ENCODE assay signal across 8 cellular contexts in the genomic region with DNA sequence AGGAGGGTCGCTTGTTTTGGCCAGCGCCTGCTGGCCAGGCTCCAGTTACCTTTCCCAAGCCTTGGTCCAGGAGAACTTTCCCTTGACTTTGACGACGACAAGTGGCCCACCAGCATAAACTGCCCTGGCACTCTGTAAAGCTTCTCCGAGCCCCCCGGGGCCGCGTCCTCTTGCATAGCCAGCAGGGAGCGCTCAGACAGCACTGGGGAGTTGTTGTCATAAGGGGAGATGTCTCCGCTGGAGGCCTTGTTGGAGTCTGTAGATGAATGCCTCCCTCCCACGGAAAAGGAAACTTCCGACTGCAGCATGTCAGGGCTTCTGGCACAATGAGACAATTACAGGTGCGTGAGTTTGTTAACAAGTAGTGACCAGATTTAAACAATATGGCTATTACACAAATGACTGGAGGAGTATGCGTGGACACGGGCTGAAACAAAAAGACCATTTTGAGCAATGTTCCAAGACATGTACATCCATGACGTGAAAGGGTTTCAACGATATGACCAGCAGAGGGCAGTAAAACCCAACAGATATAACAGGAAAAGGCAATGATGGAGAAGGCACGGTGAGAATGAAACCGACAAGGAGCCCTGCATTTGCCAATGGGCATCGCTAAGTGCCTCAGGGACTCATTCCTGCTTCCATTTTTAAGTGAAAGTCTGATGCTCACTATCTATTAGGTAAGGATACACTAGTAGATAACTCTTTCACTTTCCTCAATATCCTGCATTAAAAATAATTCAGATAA. TPM values are rescaled to one million over a fixed set of nuclear protein-coding genes. Genes with fewer than 3 reads are reported as not detected.
A peak's percentile ranks its signal among the peaks of the same experiment; 100 is the strongest.
DNase-seq lines count a peak whose midpoint lies in the region; ATAC-seq and TF ChIP-seq lines count a peak whose summit lies in the region.

No MANE protein-coding gene starts in this region.

- H3K27me3 Mint-ChIP-seq in CD14-positive monocyte (ENCODE audit: low read depth in 3 of 3), result peaks cover 0 to 9% (median 2%) of the 10 kb centered on the region in 3 donors
- H3K27me3 Mint-ChIP-seq in activated CD4-positive, alpha-beta T cell treated with anti-CD3 and anti-CD28 coated beads, Interleukin-2, amount 10 ng/mL, durations not matched to agents 7 days and 5 days, result peaks cover 2% of the 10 kb centered on the region

- no peaks in the 10 kb centered on the region for H3K9me3 ChIP-seq in endocrine pancreas (ENCODE audit: control insufficient read depth, low read length)

- no peak for DNase-seq in CD14-positive monocyte (ENCODE audit: low spot score)
- peak; percentile 55 for DNase-seq in NCI-H345 treated with DMSO at 0.1 percent for 48 hours (lab: John Stamatoyannopoulos, UW; ENCODE audit: unreplicated experiment)
- peak; percentile 65 for DNase-seq in activated CD4-positive, alpha-beta T cell treated with anti-CD3 and anti-CD28 coated beads, Interleukin-2, amount 10 ng/mL, durations not matched to agents 7 days and 5 days
- DNase-seq in midbrain (lab: John Stamatoyannopoulos, UW), result peak; percentile 89
- DNase-seq in substantia nigra (lab: John Stamatoyannopoulos, UW), result peak in 36 of 49 donors; percentile 0 to 69 (median 20)

- intact Hi-C loops in CD14-positive monocyte (cut with micrococcal nuclease), result loop anchor here in 1 of 2 donors (10.0 kb wide), 1 partner anchor 391 kb away; no protein-coding TSS in a partner anchor

- peaks cover 0 to 2% (median 0%) of the 10 kb centered on the region in 7 donors for H3K9me3 Mint-ChIP-seq in CD14-positive monocyte
- H3K9me3 Mint-ChIP-seq in activated CD4-positive, alpha-beta T cell treated with anti-CD3 and anti-CD28 coated beads, Interleukin-2, amount 10 ng/mL, durations not matched to agents 7 days and 5 days, result no peaks in the 10 kb centered on the region

- H3K9ac ChIP-seq in endocrine pancreas (ENCODE audit: control insufficient read depth, insufficient read depth, low read length), result no peak overlapping the region

- peak; percentile 82 for ATAC-seq in GM18873 (IDR thresholded peaks at IDR 0.05; ENCODE audit: low FRiP score, unreplicated experiment)
- peak; percentile 77 for ATAC-seq in HG03280 (IDR thresholded peaks at IDR 0.05; ENCODE audit: unreplicated experiment)

- no peak overlapping the region for H3K4me3 Mint-ChIP-seq in CD14-positive monocyte
- H3K4me3 Mint-ChIP-seq in activated CD4-positive, alpha-beta T cell treated with anti-CD3 and anti-CD28 coated beads, Interleukin-2, amount 10 ng/mL, durations not matched to agents 7 days and 5 days, result no peak overlapping the region

- H3K36me3 Mint-ChIP-seq in CD14-positive monocyte, result no peaks in the 10 kb centered on the region
- no peaks in the 10 kb centered on the region for H3K36me3 Mint-ChIP-seq in activated CD4-positive, alpha-beta T cell treated with anti-CD3 and anti-CD28 coated beads, Interleukin-2, amount 10 ng/mL, durations not matched to agents 7 days and 5 days (ENCODE audit: low read depth)

- TF ChIP-seq CTCF in CD14-positive monocyte (IDR thresholded peaks at IDR 0.05), result peak; percentile 56

- no peak overlapping the region for H3K27ac ChIP-seq in substantia nigra (ENCODE audit: low read depth, low read length, poor library complexity, severe bottlenecking)

- peaks cover 2% of the 10 kb centered on the region for H3K4me1 Mint-ChIP-seq in CD14-positive monocyte
- peaks cover 4% of the 10 kb centered on the region for H3K4me1 Mint-ChIP-seq in activated CD4-positive, alpha-beta T cell treated with anti-CD3 and anti-CD28 coated beads, Interleukin-2, amount 10 ng/mL, durations not matched to agents 7 days and 5 days

- peak overlapping the region; percentile 29 for H3K4me3 ChIP-seq in endocrine pancreas (ENCODE audit: control insufficient read depth, insufficient read depth, low read length)

- POLR2A ChIA-PET in activated CD4-positive, alpha-beta T cell treated with anti-CD3 and anti-CD28 coated beads, Interleukin-2, amount 10 ng/mL, durations not matched to agents 7 days and 5 days (lab: Charles Lee), result no interaction called here

- CTCF ChIA-PET in activated CD4-positive, alpha-beta T cell treated with anti-CD3 and anti-CD28 coated beads, Interleukin-2, amount 10 ng/mL, durations not matched to agents 7 days and 5 days (lab: Charles Lee), result no interaction called here

- H3K4me1 ChIP-seq in endocrine pancreas (ENCODE audit: control insufficient read depth, insufficient read depth, low read length), result no peaks in the 10 kb centered on the region

- H3K36me3 ChIP-seq in endocrine pancreas (ENCODE audit: control insufficient read depth, insufficient read depth, low read length), result no peaks in the 10 kb centered on the region

- no peaks in the 10 kb centered on the region for H3K27me3 ChIP-seq in endocrine pancreas (ENCODE audit: control insufficient read depth, insufficient read depth, low read length)

- H3K27ac Mint-ChIP-seq in CD14-positive monocyte, result no peak overlapping the region
- H3K27ac Mint-ChIP-seq in activated CD4-positive, alpha-beta T cell treated with anti-CD3 and anti-CD28 coated beads, Interleukin-2, amount 10 ng/mL, durations not matched to agents 7 days and 5 days, result no peak overlapping the region

RNA-seq across cellular contexts. Expression of a gene that starts 33.0 kb away (rescaled TPM):
- polyA plus RNA-seq in CD14-positive monocyte, result 10 to 100 TPM; 38.9 to 52.2 TPM
- 10 to 100 TPM; 16.4 to 17.2 TPM for total RNA-seq in activated CD4-positive, alpha-beta T cell treated with anti-CD3 and anti-CD28 coated beads, Interleukin-2, amount 10 ng/mL, durations not matched to agents 7 days and 5 days
